In the genomic region with DNA sequence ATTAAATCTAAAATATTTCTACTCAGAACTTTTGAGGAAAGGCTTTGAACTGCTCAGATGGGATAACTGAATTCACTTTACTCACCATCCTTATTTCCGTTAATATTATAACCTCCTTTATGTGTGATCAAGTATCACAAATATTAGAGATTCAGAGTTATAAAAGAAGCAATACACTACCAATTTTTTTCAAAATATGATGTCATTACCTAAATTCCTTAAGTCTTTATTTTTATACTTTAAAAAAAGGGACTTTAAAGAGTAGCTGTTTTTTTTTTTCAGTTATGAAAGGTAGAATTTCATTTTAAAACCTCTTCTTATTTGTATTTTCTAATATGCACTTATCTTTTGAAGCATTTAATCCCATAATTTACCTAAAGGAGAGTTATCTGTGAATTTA, we compare ENCODE assay signal across 1 cellular context.
TF ChIP-seq lines count a peak whose summit lies in the region.

No MANE protein-coding gene starts in this region.

TF ChIP-seq in HepG2, 621 proteins besides CTCF, POLR2A, EP300 and RAD21:
- TF ChIP-seq, protein P1, sequence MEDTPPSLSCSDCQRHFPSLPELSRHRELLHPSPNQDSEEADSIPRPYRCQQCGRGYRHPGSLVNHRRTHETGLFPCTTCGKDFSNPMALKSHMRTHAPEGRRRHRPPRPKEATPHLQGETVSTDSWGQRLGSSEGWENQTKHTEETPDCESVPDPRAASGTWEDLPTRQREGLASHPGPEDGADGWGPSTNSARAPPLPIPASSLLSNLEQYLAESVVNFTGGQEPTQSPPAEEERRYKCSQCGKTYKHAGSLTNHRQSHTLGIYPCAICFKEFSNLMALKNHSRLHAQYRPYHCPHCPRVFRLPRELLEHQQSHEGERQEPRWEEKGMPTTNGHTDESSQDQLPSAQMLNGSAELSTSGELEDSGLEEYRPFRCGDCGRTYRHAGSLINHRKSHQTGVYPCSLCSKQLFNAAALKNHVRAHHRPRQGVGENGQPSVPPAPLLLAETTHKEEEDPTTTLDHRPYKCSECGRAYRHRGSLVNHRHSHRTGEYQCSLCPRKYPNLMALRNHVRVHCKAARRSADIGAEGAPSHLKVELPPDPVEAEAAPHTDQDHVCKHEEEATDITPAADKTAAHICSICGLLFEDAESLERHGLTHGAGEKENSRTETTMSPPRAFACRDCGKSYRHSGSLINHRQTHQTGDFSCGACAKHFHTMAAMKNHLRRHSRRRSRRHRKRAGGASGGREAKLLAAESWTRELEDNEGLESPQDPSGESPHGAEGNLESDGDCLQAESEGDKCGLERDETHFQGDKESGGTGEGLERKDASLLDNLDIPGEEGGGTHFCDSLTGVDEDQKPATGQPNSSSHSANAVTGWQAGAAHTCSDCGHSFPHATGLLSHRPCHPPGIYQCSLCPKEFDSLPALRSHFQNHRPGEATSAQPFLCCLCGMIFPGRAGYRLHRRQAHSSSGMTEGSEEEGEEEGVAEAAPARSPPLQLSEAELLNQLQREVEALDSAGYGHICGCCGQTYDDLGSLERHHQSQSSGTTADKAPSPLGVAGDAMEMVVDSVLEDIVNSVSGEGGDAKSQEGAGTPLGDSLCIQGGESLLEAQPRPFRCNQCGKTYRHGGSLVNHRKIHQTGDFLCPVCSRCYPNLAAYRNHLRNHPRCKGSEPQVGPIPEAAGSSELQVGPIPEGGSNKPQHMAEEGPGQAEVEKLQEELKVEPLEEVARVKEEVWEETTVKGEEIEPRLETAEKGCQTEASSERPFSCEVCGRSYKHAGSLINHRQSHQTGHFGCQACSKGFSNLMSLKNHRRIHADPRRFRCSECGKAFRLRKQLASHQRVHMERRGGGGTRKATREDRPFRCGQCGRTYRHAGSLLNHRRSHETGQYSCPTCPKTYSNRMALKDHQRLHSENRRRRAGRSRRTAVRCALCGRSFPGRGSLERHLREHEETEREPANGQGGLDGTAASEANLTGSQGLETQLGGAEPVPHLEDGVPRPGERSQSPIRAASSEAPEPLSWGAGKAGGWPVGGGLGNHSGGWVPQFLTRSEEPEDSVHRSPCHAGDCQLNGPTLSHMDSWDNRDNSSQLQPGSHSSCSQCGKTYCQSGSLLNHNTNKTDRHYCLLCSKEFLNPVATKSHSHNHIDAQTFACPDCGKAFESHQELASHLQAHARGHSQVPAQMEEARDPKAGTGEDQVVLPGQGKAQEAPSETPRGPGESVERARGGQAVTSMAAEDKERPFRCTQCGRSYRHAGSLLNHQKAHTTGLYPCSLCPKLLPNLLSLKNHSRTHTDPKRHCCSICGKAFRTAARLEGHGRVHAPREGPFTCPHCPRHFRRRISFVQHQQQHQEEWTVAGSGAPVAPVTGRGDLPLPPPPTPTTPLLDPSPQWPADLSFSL (CRISPR knock-in tag; IDR thresholded peaks at IDR 0.05) = no peak
- peak; percentile 50 for TF ChIP-seq ATF7 (IDR thresholded peaks at IDR 0.05)
- no peak for TF ChIP-seq ATF7 (CRISPR knock-in tag; IDR thresholded peaks at IDR 0.05)
TF ChIP-seq in HepG2: peak in this region for 1.
